Comparison of ENCODE assay signal across 1 cellular context in genomic region chr11:12046636-12047236, GRCh38.
TF ChIP-seq lines count a peak whose summit lies in the region.

No MANE protein-coding gene starts in this region.

TF ChIP-seq in SK-N-SH treated with all-trans-retinoic acid at 6 μM for 48 hours, 23 proteins besides CTCF, POLR2A, EP300 and RAD21 (continued from another document):
- TF ChIP-seq POU6F1 (CRISPR knock-in tag; IDR thresholded peaks at IDR 0.05; ENCODE audit: borderline replicate concordance, low read depth): no peak
- no peak for TF ChIP-seq ZNF70 (CRISPR knock-in tag; IDR thresholded peaks at IDR 0.05)
